In the genomic region with DNA sequence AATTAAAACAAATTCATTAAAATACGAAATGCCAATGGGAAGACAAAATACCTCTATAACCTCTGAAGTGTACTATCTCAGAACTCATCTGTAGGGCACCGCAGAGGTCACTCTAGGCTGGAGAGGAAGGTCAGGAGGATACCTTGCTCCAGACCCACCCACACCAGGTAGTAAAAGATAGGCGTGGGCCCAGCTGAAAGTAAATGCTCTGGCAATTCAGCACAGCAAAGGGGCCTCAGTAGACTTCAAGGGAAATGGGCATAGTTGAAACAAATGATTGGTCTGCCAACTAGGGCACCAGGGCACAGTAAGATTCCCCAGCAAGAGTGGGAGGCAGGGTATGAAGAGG, we compare ENCODE assay signal across 18 cellular contexts.
"Had no signal": no experiment of that assay in that cellular context is flagged by ENCODE, and none has a peak within 500 bp of the region (broad histone marks: within the 10 kb centered on the region; RNA-seq: fewer than 3 reads in every experiment).

No MANE protein-coding gene starts in this region.

- H3K4me1 ChIP-seq: testis, tibial nerve had no signal

- H3K4me3 ChIP-seq: esophagus squamous epithelium, lung, psoas muscle, testis, tibial nerve had no signal

- DNase-seq: esophagus squamous epithelium; foreskin fibroblast; kidney; left cardiac atrium; left ventricle myocardium superior; mesenchymal stem cell; natural killer cell; occipital lobe; psoas muscle; stimulated activated CD4-positive, alpha-beta T cell treated with anti-CD3 and anti-CD28 coated beads, Interleukin-2, amount 100 ng/mL, for 24 hours; stimulated activated CD4-positive, alpha-beta T cell treated with anti-CD3 and anti-CD28 coated beads, Interleukin-4, amount 100 ng/mL, for 4 hours; stimulated activated naive B cell treated with anti-CD40 and anti-IgM and Interleukin-4, amounts not matched to agents 10 μg/mL and 1 μg/mL and 100 μg/mL, for 72 hours; stimulated activated naive CD8-positive, alpha-beta T cell treated with anti-CD3 and anti-CD28 coated beads, Interleukin-15, amount 100 ng/mL, for 72 hours; testis had no signal

- H3K9me3 Mint-ChIP-seq: dendritic cell treated with granulocyte-macrophage colony-stimulating factor and Interleukin-4, amounts not matched to agents 40 ng/mL and 50 ng/mL, for 4 days; natural killer cell; stimulated activated naive B cell treated with anti-CD40 and anti-IgM and Interleukin-4, amounts not matched to agents 10 μg/mL and 1 μg/mL and 100 μg/mL, for 72 hours; stimulated activated naive CD8-positive, alpha-beta T cell treated with anti-CD3 and anti-CD28 coated beads, Interleukin-15, amount 100 ng/mL, for 72 hours had no signal

- H3K27me3 ChIP-seq: esophagus squamous epithelium, testis, tibial nerve had no signal

- FAIRE-seq: kidney had no signal

- H3K36me3 ChIP-seq: esophagus squamous epithelium, tibial nerve had no signal

- H3K27ac ChIP-seq: psoas muscle, testis, tibial nerve had no signal

- H3K9me3 ChIP-seq: esophagus squamous epithelium, psoas muscle, testis, tibial nerve had no signal

- H3K27ac Mint-ChIP-seq: dendritic cell treated with granulocyte-macrophage colony-stimulating factor and Interleukin-4, amounts not matched to agents 40 ng/mL and 50 ng/mL, for 4 days; natural killer cell; stimulated activated naive B cell treated with anti-CD40 and anti-IgM and Interleukin-4, amounts not matched to agents 10 μg/mL and 1 μg/mL and 100 μg/mL, for 72 hours; stimulated activated naive CD8-positive, alpha-beta T cell treated with anti-CD3 and anti-CD28 coated beads, Interleukin-15, amount 100 ng/mL, for 72 hours had no signal

- H3K36me3 Mint-ChIP-seq: natural killer cell; stimulated activated naive B cell treated with anti-CD40 and anti-IgM and Interleukin-4, amounts not matched to agents 10 μg/mL and 1 μg/mL and 100 μg/mL, for 72 hours had no signal

- ATAC-seq: left cardiac atrium; left ventricle myocardium superior; natural killer cell; sciatic nerve; stimulated activated naive B cell treated with anti-CD40 and anti-IgM and Interleukin-4, amounts not matched to agents 10 μg/mL and 1 μg/mL and 100 μg/mL, for 72 hours; stimulated activated naive CD8-positive, alpha-beta T cell treated with anti-CD3 and anti-CD28 coated beads, Interleukin-15, amount 100 ng/mL, for 72 hours had no signal
